Comparison of ENCODE assay signal across 8 cellular contexts in genomic region chr2:131682945-131683330, GRCh38.
DNase-seq lines count a peak whose midpoint lies in the region; ATAC-seq and TF ChIP-seq lines count a peak whose summit lies in the region.
"Not testable (repeated sequence)": the region's sequence is repeated elsewhere in the genome, so short reads cannot be mapped to it uniquely, and the experiment has no call there.

No MANE protein-coding gene starts in this region.

- H3K27me3 Mint-ChIP-seq in nephron progenitor cell (ENCODE audit: low read depth, poor library complexity); type B pancreatic cell: not testable (repeated sequence)

- not testable (repeated sequence) for H3K27me3 ChIP-seq in H7 (ENCODE audit: control insufficient read depth, insufficient read depth, low read length); HUES48 (ENCODE audit: control insufficient read depth, insufficient read depth, low read length)

- not testable (repeated sequence) for H3K36me3 ChIP-seq in H7 (replicated peaks; ENCODE audit: control insufficient read depth, insufficient read depth, low read length)
- peaks cover 16% of the 10 kb centered on the region for H3K36me3 ChIP-seq in HUES48 (ENCODE audit: control insufficient read depth, insufficient read depth, low read length)

- H3K4me1 ChIP-seq in HUES48 (ENCODE audit: control insufficient read depth, insufficient read depth, low read length): not testable (repeated sequence)

- H3K4me1 Mint-ChIP-seq in nephron progenitor cell (peaks cover 30% of the 10 kb centered on the region), type B pancreatic cell (ENCODE audit: unreplicated experiment) (peaks cover 25% of the 10 kb centered on the region)

- not testable (repeated sequence) for DNase-seq in GM12864 (ENCODE audit: low read depth); H7; type B pancreatic cell (ENCODE audit: extremely low spot score, unreplicated experiment)
- DNase-seq in SK-MEL-5 (ENCODE audit: low read depth, low spot score) (peak; percentile 35), astrocyte of the spinal cord (ENCODE audit: low read depth, low spot score) (peak; percentile 59), Right ventricle myocardium superior (peak; percentile 50), nephron progenitor cell (peak; percentile 34)

- not testable (repeated sequence) for H3K9me3 ChIP-seq in HUES48 (ENCODE audit: control insufficient read depth, insufficient read depth, low read length)

- H3K9me3 Mint-ChIP-seq in nephron progenitor cell, type B pancreatic cell: not testable (repeated sequence)

- not testable (repeated sequence) for H3K27ac Mint-ChIP-seq in nephron progenitor cell
- peak overlapping the region; percentile 78 for H3K27ac Mint-ChIP-seq in type B pancreatic cell

- intact Hi-C loops in Right ventricle myocardium superior (cut with DNase I): not testable (repeated sequence)

- H3K27ac ChIP-seq in HUES48 (ENCODE audit: low read depth, low read length): not testable (repeated sequence)

- peak; percentile 71 for ATAC-seq in Right ventricle myocardium superior (ENCODE audit: poor library complexity)

- peak overlapping the region; percentile 92 for H3K4me3 Mint-ChIP-seq in nephron progenitor cell
- peak overlapping the region; percentile 95 for H3K4me3 Mint-ChIP-seq in type B pancreatic cell

- peak overlapping the region; percentile 40; the same call in 1 of the 2 replicates for H3K9ac ChIP-seq in HUES48 (ENCODE audit: low read depth, low read length)

- not testable (repeated sequence) for TF ChIP-seq CTCF in GM12864 (IDR thresholded peaks at IDR 0.05; ENCODE audit: low read depth, low read length, missing control alignments); astrocyte of the spinal cord (IDR thresholded peaks at IDR 0.05; ENCODE audit: low read depth, low read length); nephron progenitor cell (IDR thresholded peaks at IDR 0.05); type B pancreatic cell (conservative IDR thresholded peaks at IDR 0.05)

- in situ Hi-C loops in SK-MEL-5 (cut with HindIII; ENCODE audit: low pct_unique_long_range_greater_than_20kb, low sequenced_read_pairs); astrocyte of the spinal cord (cut with HindIII; ENCODE audit: low sequenced_read_pairs): not testable (repeated sequence)

- H3K4me3 ChIP-seq in GM12864 (ENCODE audit: low read depth, low read length) (peak overlapping the region; percentile 97), H7 (ENCODE audit: insufficient read depth, low read depth, low read length) (peak overlapping the region; percentile 68), HUES48 (ENCODE audit: low read depth, low read length) (peak overlapping the region; percentile 98), astrocyte of the spinal cord (ENCODE audit: low read depth, low read length) (peak overlapping the region; percentile 71)

- H3K36me3 Mint-ChIP-seq in nephron progenitor cell (ENCODE audit: low read depth) (peaks cover 36% of the 10 kb centered on the region), type B pancreatic cell (peaks cover 23% of the 10 kb centered on the region)
